ENCODE assay signal across 1 cellular context in the genomic region with DNA sequence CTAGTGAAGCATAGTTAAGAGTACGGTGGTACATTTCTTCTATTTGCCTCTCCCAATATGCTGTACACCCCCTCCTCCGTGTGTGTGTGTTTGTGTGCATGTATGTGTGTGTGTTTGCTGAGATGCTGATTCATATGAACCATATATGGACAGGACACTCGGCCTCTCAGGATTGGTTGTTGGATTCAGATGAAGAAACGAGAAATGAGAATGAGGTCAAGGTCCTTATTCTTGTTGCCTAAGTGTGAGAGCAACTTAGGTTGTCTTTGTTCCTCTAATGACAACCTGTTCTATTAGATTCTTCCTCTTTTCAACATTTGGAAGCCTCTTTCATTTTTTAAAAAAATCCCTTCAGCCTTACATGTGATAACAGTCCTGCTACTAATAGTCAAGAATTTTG.
TF ChIP-seq lines count a peak whose summit lies in the region.

No MANE protein-coding gene starts in this region.

TF ChIP-seq in GM12878, 131 proteins besides CTCF, POLR2A, EP300 and RAD21 (continued from another document):
- TF ChIP-seq, protein P1, sequence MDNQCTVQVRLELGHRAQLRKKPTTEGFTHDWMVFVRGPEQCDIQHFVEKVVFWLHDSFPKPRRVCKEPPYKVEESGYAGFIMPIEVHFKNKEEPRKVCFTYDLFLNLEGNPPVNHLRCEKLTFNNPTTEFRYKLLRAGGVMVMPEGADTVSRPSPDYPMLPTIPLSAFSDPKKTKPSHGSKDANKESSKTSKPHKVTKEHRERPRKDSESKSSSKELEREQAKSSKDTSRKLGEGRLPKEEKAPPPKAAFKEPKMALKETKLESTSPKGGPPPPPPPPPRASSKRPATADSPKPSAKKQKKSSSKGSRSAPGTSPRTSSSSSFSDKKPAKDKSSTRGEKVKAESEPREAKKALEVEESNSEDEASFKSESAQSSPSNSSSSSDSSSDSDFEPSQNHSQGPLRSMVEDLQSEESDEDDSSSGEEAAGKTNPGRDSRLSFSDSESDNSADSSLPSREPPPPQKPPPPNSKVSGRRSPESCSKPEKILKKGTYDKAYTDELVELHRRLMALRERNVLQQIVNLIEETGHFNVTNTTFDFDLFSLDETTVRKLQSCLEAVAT (IDR thresholded peaks at IDR 0.05): 0 out of 2 replicates have a peak, but pooled peaks have one; percentile 26
- peak; percentile 76; the same call in 1 of the 2 replicates for TF ChIP-seq ATF7 (IDR thresholded peaks at IDR 0.05; ENCODE audit: low read depth)
- TF ChIP-seq HDGF (IDR thresholded peaks at IDR 0.05): 0 out of 2 replicates have a peak, but pooled peaks have one; percentile 56
- TF ChIP-seq KDM1A (IDR thresholded peaks at IDR 0.05; ENCODE audit: borderline replicate concordance): no peak
- TF ChIP-seq RAD51 (IDR thresholded peaks at IDR 0.05): 0 out of 2 replicates have a peak, but pooled peaks have one; percentile 26
- TF ChIP-seq, protein P2, sequence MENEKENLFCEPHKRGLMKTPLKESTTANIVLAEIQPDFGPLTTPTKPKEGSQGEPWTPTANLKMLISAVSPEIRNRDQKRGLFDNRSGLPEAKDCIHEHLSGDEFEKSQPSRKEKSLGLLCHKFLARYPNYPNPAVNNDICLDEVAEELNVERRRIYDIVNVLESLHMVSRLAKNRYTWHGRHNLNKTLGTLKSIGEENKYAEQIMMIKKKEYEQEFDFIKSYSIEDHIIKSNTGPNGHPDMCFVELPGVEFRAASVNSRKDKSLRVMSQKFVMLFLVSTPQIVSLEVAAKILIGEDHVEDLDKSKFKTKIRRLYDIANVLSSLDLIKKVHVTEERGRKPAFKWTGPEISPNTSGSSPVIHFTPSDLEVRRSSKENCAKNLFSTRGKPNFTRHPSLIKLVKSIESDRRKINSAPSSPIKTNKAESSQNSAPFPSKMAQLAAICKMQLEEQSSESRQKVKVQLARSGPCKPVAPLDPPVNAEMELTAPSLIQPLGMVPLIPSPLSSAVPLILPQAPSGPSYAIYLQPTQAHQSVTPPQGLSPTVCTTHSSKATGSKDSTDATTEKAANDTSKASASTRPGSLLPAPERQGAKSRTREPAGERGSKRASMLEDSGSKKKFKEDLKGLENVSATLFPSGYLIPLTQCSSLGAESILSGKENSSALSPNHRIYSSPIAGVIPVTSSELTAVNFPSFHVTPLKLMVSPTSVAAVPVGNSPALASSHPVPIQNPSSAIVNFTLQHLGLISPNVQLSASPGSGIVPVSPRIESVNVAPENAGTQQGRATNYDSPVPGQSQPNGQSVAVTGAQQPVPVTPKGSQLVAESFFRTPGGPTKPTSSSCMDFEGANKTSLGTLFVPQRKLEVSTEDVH (IDR thresholded peaks at IDR 0.05; ENCODE audit: low read depth, partially characterized antibody): no peak
- peak; percentile 85; the same call in 1 of the 2 replicates for TF ChIP-seq MTA2 (IDR thresholded peaks at IDR 0.05; ENCODE audit: low read depth)
- peak; percentile 51 for TF ChIP-seq NR2F1 (conservative IDR thresholded peaks at IDR 0.05)
